In genomic region chr12:127260531-127260930, GRCh38 we compare ENCODE assay signal across 16 cellular contexts.
"Had no signal": no experiment of that assay in that cellular context is flagged by ENCODE, and none has a peak within 500 bp of the region (broad histone marks: within the 10 kb centered on the region; RNA-seq: fewer than 3 reads in every experiment).

No MANE protein-coding gene starts in this region.

- H3K27me3 Mint-ChIP-seq: brain had no signal

- H3K27ac Mint-ChIP-seq: brain, endodermal cell had no signal

- H3K27ac ChIP-seq: heart left ventricle, left ventricle myocardium inferior, pancreas, skin epidermis, vagina had no signal

- H3K9me3 ChIP-seq: heart left ventricle, pancreas, vagina had no signal

- H3K36me3 Mint-ChIP-seq: brain had no signal

- H3K9me3 Mint-ChIP-seq: endodermal cell had no signal

- DNase-seq: activated CD4-positive, CD25-positive, alpha-beta regulatory T cell; activated naive CD4-positive, alpha-beta T cell treated with anti-CD3 and anti-CD28 coated beads, Interleukin-2, amount 50 U/mL, for 16 hours; activated T-cell treated with anti-CD3 and anti-CD28 coated beads, Interleukin-2, amount 50 U/mL, for 1 hour; cerebellar nuclear complex; dermis blood vessel endothelial cell; endodermal cell; heart left ventricle; left ventricle myocardium inferior; pancreas; stimulated activated CD4-positive, alpha-beta T cell treated with anti-CD3 and anti-CD28 coated beads, Interleukin-4, amount 100 ng/mL, for 4 hours had no signal

- FAIRE-seq: frontal cortex, islet of Langerhans, pancreas had no signal

- H3K4me1 ChIP-seq: heart left ventricle, left ventricle myocardium inferior, pancreas, vagina had no signal

- ATAC-seq: heart left ventricle, pancreas had no signal

- H3K27me3 ChIP-seq: heart left ventricle, pancreas, vagina had no signal

- H3K36me3 ChIP-seq: heart left ventricle, left ventricle myocardium inferior, pancreas, vagina had no signal

- H3K4me1 Mint-ChIP-seq: brain, endodermal cell had no signal

- H3K4me3 ChIP-seq: heart left ventricle, left ventricle myocardium inferior, pancreas, skin epidermis, vagina had no signal

- H3K4me3 Mint-ChIP-seq: brain, endodermal cell, neural crest cell had no signal
